ENCODE assay signal across 20 cellular contexts in genomic region chr14:69036757-69037506, GRCh38. TPM values are rescaled to one million over a fixed set of nuclear protein-coding genes. Genes with fewer than 3 reads are reported as not detected.
DNase-seq lines count a peak whose midpoint lies in the region; TF ChIP-seq lines count a peak whose summit lies in the region.
"Had no signal": no experiment of that assay in that cellular context is flagged by ENCODE, and none has a peak within 500 bp of the region (broad histone marks: within the 10 kb centered on the region; RNA-seq: fewer than 3 reads in every experiment).

No MANE protein-coding gene starts in this region.

- POLR2A ChIA-PET in HEK293T (lab: Yijun Ruan, JAX), result interaction anchor here (0.6 to 1.3 kb wide), 2 partner anchors 13 to 1220 kb away, joined by 3 read pairs; partner anchors contain the start of gene ZFYVE26

- H2BK5ac ChIP-seq in neuronal stem cell (ENCODE audit: low read length), result no peak overlapping the region

- peaks cover 65% of the 10 kb centered on the region for H3K4me1 Mint-ChIP-seq in chondrocyte (ENCODE audit: low read depth)
- H3K4me1 Mint-ChIP-seq: activated CD4-positive, alpha-beta T cell treated with anti-CD3 and anti-CD28 coated beads, Interleukin-2, amount 10 ng/mL, durations not matched to agents 7 days and 5 days; stimulated activated memory B cell treated with anti-CD40 and anti-IgM and Interleukin-4, amounts not matched to agents 10 μg/mL and 1 μg/mL and 100 μg/mL, for 72 hours had no signal

- no peak overlapping the region for H2BK15ac ChIP-seq in neuronal stem cell (ENCODE audit: low read length)

- H3K36me3 Mint-ChIP-seq in chondrocyte (ENCODE audit: low read depth), result no peaks in the 10 kb centered on the region
- H3K36me3 Mint-ChIP-seq: natural killer cell treated with Interleukin-12 subunit alpha and Interleukin-12 subunit beta and Interleukin-15 and Interleukin-18, amount 100 ng/mL, for 72 hours; stimulated activated memory B cell treated with anti-CD40 and anti-IgM and Interleukin-4, amounts not matched to agents 10 μg/mL and 1 μg/mL and 100 μg/mL, for 72 hours had no signal

- DNase-seq in GM23248, result no peak
- peak; percentile 39 for DNase-seq in NCI-H226
- DNase-seq in chondrocyte (ENCODE audit: low spot score), result no peak
- no peak for DNase-seq in neuronal stem cell (ENCODE audit: low spot score)
- DNase-seq in HT-29 (ENCODE audit: low spot score), result no peak
- DNase-seq in germinal center (ENCODE audit: low spot score), result no peak
- no peak for DNase-seq in HEK293T (ENCODE audit: extremely low spot score)
- no peak for DNase-seq in NCI-H1092 treated with DMSO at 0.1 percent for 48 hours (lab: John Stamatoyannopoulos, UW)
- DNase-seq: activated CD4-positive, alpha-beta T cell treated with anti-CD3 and anti-CD28 coated beads, Interleukin-2, amount 10 ng/mL, durations not matched to agents 7 days and 5 days; activated effector memory CD4-positive, alpha-beta T cell treated with Interleukin-2 at 50 U/mL for 16 hours; activated naive CD8-positive, alpha-beta T cell treated with anti-CD3 and anti-CD28 coated beads, Interleukin-2, amount 50 U/mL, for 24 hours; GOT3; NCI-H1105 treated with DMSO at 0.1 percent for 48 hours; NCI-H524 treated with DMSO at 0.1 percent for 48 hours; posterior cingulate gyrus; thyroid gland had no signal

- H3K18ac ChIP-seq in neuronal stem cell (ENCODE audit: low read length), result peak overlapping the region; percentile 81

- H3K4me3 ChIP-seq in GM23248, result no peak overlapping the region
- H3K4me3 ChIP-seq in neuronal stem cell (ENCODE audit: low read length in 2 of 2), result no peak overlapping the region
- H3K4me3 ChIP-seq: GM12878, thyroid gland had no signal

- H2AK5ac ChIP-seq in neuronal stem cell (ENCODE audit: low read depth, low read length), result no peak overlapping the region

- no peaks in the 10 kb centered on the region for H3K9me2 ChIP-seq in GM23248 (ENCODE audit: insufficient read depth)

- H2AFZ ChIP-seq in GM23248, result no peak overlapping the region
- H2AFZ ChIP-seq in neuronal stem cell (ENCODE audit: low read length), result peak overlapping the region; percentile 50

- H3K27ac ChIP-seq in GM23248 (peak overlapping the region; percentile 84; the same call in 1 of the 2 replicates), neuronal stem cell (replicated peaks; ENCODE audit: low read length) (no peak overlapping the region)
- H3K27ac ChIP-seq: epithelial cell of prostate, thyroid gland had no signal

- no peak overlapping the region for H3K4ac ChIP-seq in neuronal stem cell (ENCODE audit: low read length)

- H3K4me1 ChIP-seq in GM23248 (ENCODE audit: insufficient read depth) (peaks cover 52% of the 10 kb centered on the region), neuronal stem cell (ENCODE audit: control insufficient read depth in 2 of 2, insufficient read depth in 1 of 2, low read depth in 1 of 2, low read length in 2 of 2) (peaks cover 11 to 12% of the 10 kb centered on the region in 2 donors)

- no peak overlapping the region for H4K8ac ChIP-seq in neuronal stem cell (ENCODE audit: low read depth, low read length)

- no peaks in the 10 kb centered on the region for H4K20me1 ChIP-seq in GM23248 (ENCODE audit: insufficient read depth)

- H3K4me2 ChIP-seq in GM23248 (ENCODE audit: unreplicated experiment), result no peak overlapping the region
- no peak overlapping the region for H3K4me2 ChIP-seq in neuronal stem cell (ENCODE audit: insufficient read depth, low read length, poor library complexity, severe bottlenecking)

- no peaks in the 10 kb centered on the region for H3K9me3 ChIP-seq in GM23248 (ENCODE audit: low read depth)
- H3K9me3 ChIP-seq in neuronal stem cell (replicated peaks in 1 of 2; ENCODE audit: control insufficient read depth in 2 of 2, insufficient read depth in 1 of 2, low read depth in 1 of 2, low read length in 2 of 2), result no peaks in the 10 kb centered on the region
- H3K9me3 ChIP-seq: thyroid gland had no signal

- H3K27me3 ChIP-seq in GM23248 (replicated peaks; ENCODE audit: insufficient read depth) (no peaks in the 10 kb centered on the region), neuronal stem cell (ENCODE audit: control insufficient read depth in 3 of 3, insufficient read depth in 3 of 3, low read depth in 1 of 3, low read length in 3 of 3) (no peaks in the 10 kb centered on the region)
- H3K27me3 ChIP-seq: thyroid gland had no signal

- no peak overlapping the region for H4K91ac ChIP-seq in neuronal stem cell (ENCODE audit: low read depth, low read length, poor library complexity)

- 77 to 79% methylated on average over 10 of the region's 10 CpGs for WGBS in GM23248 (ENCODE audit: low coverage in 1 of 2, low lambda C conversion rate in 2 of 2, missing lambda C conversion rate in 2 of 2), 2 experiments
- no CpG with 5 or more reads among the region's 10 CpGs for WGBS in neuronal stem cell (ENCODE audit: extremely low coverage in 2 of 2, insufficient read length in 2 of 2, insufficient replicate concordance in 1 of 2), 2 donors

- no peaks in the 10 kb centered on the region for H3K9me3 Mint-ChIP-seq in chondrocyte (ENCODE audit: low read depth)
- H3K9me3 Mint-ChIP-seq: activated CD4-positive, alpha-beta T cell treated with anti-CD3 and anti-CD28 coated beads, Interleukin-2, amount 10 ng/mL, durations not matched to agents 7 days and 5 days; activated naive CD8-positive, alpha-beta T cell treated with anti-CD3 and anti-CD28 coated beads, Interleukin-2, amount 50 U/mL, for 24 hours; natural killer cell treated with Interleukin-12 subunit alpha and Interleukin-12 subunit beta and Interleukin-15 and Interleukin-18, amount 100 ng/mL, for 72 hours; stimulated activated memory B cell treated with anti-CD40 and anti-IgM and Interleukin-4, amounts not matched to agents 10 μg/mL and 1 μg/mL and 100 μg/mL, for 72 hours had no signal

- H3K23ac ChIP-seq in neuronal stem cell (ENCODE audit: low read depth, low read length, poor library complexity), result no peak overlapping the region

- no peaks in the 10 kb centered on the region for H3K27me3 Mint-ChIP-seq in chondrocyte (ENCODE audit: low read depth)

- H3K36me3 ChIP-seq in GM23248 (ENCODE audit: low read depth) (no peaks in the 10 kb centered on the region), neuronal stem cell (replicated peaks in 1 of 2; ENCODE audit: control insufficient read depth in 2 of 2, insufficient read depth in 2 of 2, low read length in 2 of 2) (no peaks in the 10 kb centered on the region)
- H3K36me3 ChIP-seq: thyroid gland had no signal

- no peak overlapping the region for H3K14ac ChIP-seq in neuronal stem cell (ENCODE audit: low read length)

- H3K9ac ChIP-seq in GM23248, result no peak overlapping the region
- no peak overlapping the region for H3K9ac ChIP-seq in neuronal stem cell (ENCODE audit: low read depth, low read length, poor library complexity)

- no peak overlapping the region for H3K4me3 Mint-ChIP-seq in chondrocyte (ENCODE audit: unreplicated experiment)
- H3K4me3 Mint-ChIP-seq: activated CD4-positive, alpha-beta T cell treated with anti-CD3 and anti-CD28 coated beads, Interleukin-2, amount 10 ng/mL, durations not matched to agents 7 days and 5 days; activated naive CD8-positive, alpha-beta T cell treated with anti-CD3 and anti-CD28 coated beads, Interleukin-2, amount 50 U/mL, for 24 hours; natural killer cell treated with Interleukin-12 subunit alpha and Interleukin-12 subunit beta and Interleukin-15 and Interleukin-18, amount 100 ng/mL, for 72 hours; stimulated activated memory B cell treated with anti-CD40 and anti-IgM and Interleukin-4, amounts not matched to agents 10 μg/mL and 1 μg/mL and 100 μg/mL, for 72 hours had no signal

- H2BK12ac ChIP-seq in neuronal stem cell (ENCODE audit: low read length), result no peak overlapping the region

- CTCF ChIA-PET in HEK293T (lab: Yijun Ruan, JAX), result interaction anchor here (0.6 kb wide), 1 partner anchor 63 kb away, joined by 5 read pairs; no protein-coding TSS in a partner anchor

- peak overlapping the region; percentile 57 for H3K27ac Mint-ChIP-seq in chondrocyte (ENCODE audit: unreplicated experiment)
- H3K27ac Mint-ChIP-seq: activated CD4-positive, alpha-beta T cell treated with anti-CD3 and anti-CD28 coated beads, Interleukin-2, amount 10 ng/mL, durations not matched to agents 7 days and 5 days; activated naive CD8-positive, alpha-beta T cell treated with anti-CD3 and anti-CD28 coated beads, Interleukin-2, amount 50 U/mL, for 24 hours; natural killer cell treated with Interleukin-12 subunit alpha and Interleukin-12 subunit beta and Interleukin-15 and Interleukin-18, amount 100 ng/mL, for 72 hours; stimulated activated memory B cell treated with anti-CD40 and anti-IgM and Interleukin-4, amounts not matched to agents 10 μg/mL and 1 μg/mL and 100 μg/mL, for 72 hours had no signal

- H3F3A ChIP-seq in GM23248 (ENCODE audit: insufficient read depth), result peaks cover 33% of the 10 kb centered on the region

- no peak for TF ChIP-seq CTCF in chondrocyte (IDR thresholded peaks at IDR 0.05)

- in situ Hi-C loops in GM23248 (cut with MboI), result no loop called here

- H3K79me2 ChIP-seq in GM23248 (ENCODE audit: insufficient read depth), result no peaks in the 10 kb centered on the region

- no peak overlapping the region for H2BK120ac ChIP-seq in neuronal stem cell (ENCODE audit: low read depth, low read length)

- H3K79me1 ChIP-seq in neuronal stem cell (ENCODE audit: low read depth, low read length), result no peaks in the 10 kb centered on the region

TF ChIP-seq in HEK293T, 16 proteins besides CTCF, POLR2A, EP300 and RAD21 (continues in another document):
- TF ChIP-seq ELF4 (IDR thresholded peaks at IDR 0.05) (no peak), ARNT (IDR thresholded peaks at IDR 0.05) (no peak), LEF1 (IDR thresholded peaks at IDR 0.05; ENCODE audit: borderline replicate concordance) (no peak), HDGF (IDR thresholded peaks at IDR 0.05; ENCODE audit: borderline replicate concordance) (no peak), L3MBTL2 (conservative IDR thresholded peaks at IDR 0.05) (no peak), NFRKB (IDR thresholded peaks at IDR 0.05) (no peak), CTBP1 (IDR thresholded peaks at IDR 0.05; ENCODE audit: borderline replicate concordance) (no peak), FOXM1 (IDR thresholded peaks at IDR 0.05; ENCODE audit: borderline replicate concordance) (no peak), SP1 (IDR thresholded peaks at IDR 0.05) (no peak), FOXK2 (IDR thresholded peaks at IDR 0.05) (no peak), ZNF384 (IDR thresholded peaks at IDR 0.05) (no peak)

RNA-seq across cellular contexts. Expression of gene ACTN1, which starts 57.8 kb away (rescaled TPM):
- 403 and 414 TPM in 2 replicates for total RNA-seq in GM23248 (2014; rRNA removed; shearing (Covaris generic))
- 593 and 597 TPM in 2 replicates for polyA plus RNA-seq in GM23248 (2016; fragmentation: Nextera tagmentation; extraction: Ambion mirVana)
- total RNA-seq in chondrocyte, result 808 to 1,105 TPM (median 1,102 TPM) in 3 replicates
- 88.8 TPM for polyA plus RNA-seq in neuronal stem cell (2013, experiment 1 of 2)
- polyA plus RNA-seq in neuronal stem cell (2013, experiment 2 of 2), result 87.0 TPM
- 104 and 115 TPM in 2 replicates for total RNA-seq in HT-29 (2014; rRNA removed; shearing (Covaris generic))
